ENCODE assay signal across 21 cellular contexts in the genomic region with DNA sequence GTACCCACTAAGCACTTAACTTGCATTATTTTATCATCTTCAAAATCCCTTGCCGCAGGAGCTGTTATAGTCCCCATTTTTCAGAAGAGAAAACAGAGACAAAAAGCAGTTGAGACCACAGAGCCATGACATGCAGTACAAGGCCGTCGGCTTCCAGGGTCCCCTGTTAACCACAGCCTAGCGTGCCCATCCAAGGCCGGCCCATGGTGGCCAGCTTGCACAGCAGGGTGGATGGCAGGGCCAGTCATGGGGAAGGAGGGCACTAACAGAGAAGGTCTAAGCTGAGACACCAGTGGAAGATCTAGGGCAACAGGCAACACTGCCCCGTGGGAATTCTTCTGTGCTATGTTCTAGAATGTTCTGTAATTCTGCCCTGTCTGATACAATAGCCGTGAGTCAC.
DNase-seq lines count a peak whose midpoint lies in the region; ATAC-seq and TF ChIP-seq lines count a peak whose summit lies in the region.
"Had no signal": no experiment of that assay in that cellular context is flagged by ENCODE, and none has a peak within 500 bp of the region (broad histone marks: within the 10 kb centered on the region; RNA-seq: fewer than 3 reads in every experiment).

No MANE protein-coding gene starts in this region.

- POLR2A ChIA-PET in activated B cell treated with CpG ODN at 0.5 μM for 24 hours (lab: Charles Lee), result interaction anchor here (1.5 to 3.2 kb wide), 4 partner anchors 11 to 56 kb away, joined by 4 to 15 read pairs (median 6); no protein-coding TSS in a partner anchor

- H3K9me3 Mint-ChIP-seq in activated CD8-positive, alpha-beta memory T cell treated with anti-CD3 and anti-CD28 coated beads, Interleukin-2, amount 10 ng/mL, durations not matched to agents 7 days and 5 days (ENCODE audit: low read depth), result no peaks in the 10 kb centered on the region
- no peaks in the 10 kb centered on the region for H3K9me3 Mint-ChIP-seq in activated B cell treated with CpG ODN at 0.5 μM for 24 hours
- no peaks in the 10 kb centered on the region for H3K9me3 Mint-ChIP-seq in stimulated activated effector memory CD8-positive, alpha-beta T cell treated with anti-CD3 and anti-CD28 coated beads, Interleukin-12 subunit alpha, Interleukin-12 subunit beta, amount 100 ng/mL, for 72 hours
- H3K9me3 Mint-ChIP-seq: activated T-helper 2 cell treated with anti-CD3 and anti-CD28 coated beads, Interferon-gamma antibody, Interleukin-2, Interleukin-4, amounts not matched to agents 10 μg/mL and 5 μg/mL and 100 μg/mL, durations not matched to agents 14 hours and 24 hours and 36 hours; H9 had no signal

- peak overlapping the region; percentile 74 for H3K4me3 Mint-ChIP-seq in activated CD8-positive, alpha-beta memory T cell treated with anti-CD3 and anti-CD28 coated beads, Interleukin-2, amount 10 ng/mL, durations not matched to agents 7 days and 5 days
- H3K4me3 Mint-ChIP-seq in activated B cell treated with CpG ODN at 0.5 μM for 24 hours, result no peak overlapping the region
- H3K4me3 Mint-ChIP-seq in stimulated activated effector memory CD8-positive, alpha-beta T cell treated with anti-CD3 and anti-CD28 coated beads, Interleukin-12 subunit alpha, Interleukin-12 subunit beta, amount 100 ng/mL, for 72 hours, result peak overlapping the region; percentile 95
- H3K4me3 Mint-ChIP-seq: H9 had no signal

- peak overlapping the region in 43 of 59 donors; percentile 8 to 87 (median 64) for H3K27ac ChIP-seq in dorsolateral prefrontal cortex
- H3K27ac ChIP-seq: A549, hepatocyte, right atrium auricular region, testis had no signal

- no peak for DNase-seq in activated CD8-positive, alpha-beta memory T cell treated with anti-CD3 and anti-CD28 coated beads, Interleukin-2, amount 10 ng/mL, durations not matched to agents 7 days and 5 days
- DNase-seq in activated CD8-positive, alpha-beta memory T cell treated with anti-CD3 and anti-CD28 coated beads, Interleukin-2, amount 50 U/mL, for 4 hours, result no peak
- DNase-seq in activated B cell treated with CpG ODN at 0.5 μM for 24 hours, result no peak
- peak in 2 of 10 donors; percentile 2 to 15 for DNase-seq in dorsolateral prefrontal cortex
- DNase-seq in stimulated activated effector memory CD8-positive, alpha-beta T cell treated with anti-CD3 and anti-CD28 coated beads, Interleukin-12 subunit alpha, Interleukin-12 subunit beta, amount 100 ng/mL, for 72 hours (ENCODE audit: low spot score in 2 of 2), result no peak
- no peak for DNase-seq in amygdala (lab: John Stamatoyannopoulos, UW)
- no peak for DNase-seq in ecto neural progenitor cell (ENCODE audit: low spot score)
- DNase-seq: activated CD4-positive, alpha-beta T cell treated with anti-CD3 and anti-CD28 coated beads, Interleukin-2, amount 50 U/mL, for 4 hours; BE2C; DMS 273 treated with DMSO at 0.1 percent for 48 hours; H9; NCI-H187; NCI-H69; occipital lobe; stimulated activated CD4-positive, alpha-beta T cell treated with anti-CD3 and anti-CD28 coated beads, Interleukin-15, amount 100 ng/mL, for 24 hours; testis had no signal

- intact Hi-C loops in activated B cell treated with CpG ODN at 0.5 μM for 24 hours (cut with micrococcal nuclease), result no loop called here
- intact Hi-C loops in dorsolateral prefrontal cortex (cut with DNase I), result no loop called here

- H3K4me1 Mint-ChIP-seq in activated CD8-positive, alpha-beta memory T cell treated with anti-CD3 and anti-CD28 coated beads, Interleukin-2, amount 10 ng/mL, durations not matched to agents 7 days and 5 days, result peaks cover 65% of the 10 kb centered on the region
- peaks cover 29% of the 10 kb centered on the region for H3K4me1 Mint-ChIP-seq in activated B cell treated with CpG ODN at 0.5 μM for 24 hours
- peaks cover 54% of the 10 kb centered on the region for H3K4me1 Mint-ChIP-seq in stimulated activated effector memory CD8-positive, alpha-beta T cell treated with anti-CD3 and anti-CD28 coated beads, Interleukin-12 subunit alpha, Interleukin-12 subunit beta, amount 100 ng/mL, for 72 hours

- H3K27ac Mint-ChIP-seq in activated CD8-positive, alpha-beta memory T cell treated with anti-CD3 and anti-CD28 coated beads, Interleukin-2, amount 10 ng/mL, durations not matched to agents 7 days and 5 days, result peak overlapping the region; percentile 87
- H3K27ac Mint-ChIP-seq in activated B cell treated with CpG ODN at 0.5 μM for 24 hours, result peak overlapping the region; percentile 33
- peak overlapping the region; percentile 99 for H3K27ac Mint-ChIP-seq in stimulated activated effector memory CD8-positive, alpha-beta T cell treated with anti-CD3 and anti-CD28 coated beads, Interleukin-12 subunit alpha, Interleukin-12 subunit beta, amount 100 ng/mL, for 72 hours

- CTCF ChIA-PET in activated CD8-positive, alpha-beta memory T cell treated with anti-CD3 and anti-CD28 coated beads, Interleukin-2, amount 10 ng/mL, durations not matched to agents 7 days and 5 days (lab: Charles Lee), result interaction anchor here (1.2 to 2.2 kb wide), 6 partner anchors 8 to 55 kb away, joined by 3 to 18 read pairs (median 3); no protein-coding TSS in a partner anchor
- CTCF ChIA-PET in activated B cell treated with CpG ODN at 0.5 μM for 24 hours (lab: Charles Lee), result no interaction called here

- no peaks in the 10 kb centered on the region for H3K27me3 Mint-ChIP-seq in activated CD8-positive, alpha-beta memory T cell treated with anti-CD3 and anti-CD28 coated beads, Interleukin-2, amount 10 ng/mL, durations not matched to agents 7 days and 5 days
- H3K27me3 Mint-ChIP-seq in activated B cell treated with CpG ODN at 0.5 μM for 24 hours, result peaks cover 80% of the 10 kb centered on the region

- peaks cover 5% of the 10 kb centered on the region for H3K36me3 Mint-ChIP-seq in activated CD8-positive, alpha-beta memory T cell treated with anti-CD3 and anti-CD28 coated beads, Interleukin-2, amount 10 ng/mL, durations not matched to agents 7 days and 5 days
- no peaks in the 10 kb centered on the region for H3K36me3 Mint-ChIP-seq in activated B cell treated with CpG ODN at 0.5 μM for 24 hours (ENCODE audit: low read depth)
- peaks cover 32% of the 10 kb centered on the region for H3K36me3 Mint-ChIP-seq in stimulated activated effector memory CD8-positive, alpha-beta T cell treated with anti-CD3 and anti-CD28 coated beads, Interleukin-12 subunit alpha, Interleukin-12 subunit beta, amount 100 ng/mL, for 72 hours

- peaks cover 0 to 6% (median 0%) of the 10 kb centered on the region in 45 donors for H3K27me3 ChIP-seq in dorsolateral prefrontal cortex
- H3K27me3 ChIP-seq: BE2C, hepatocyte, right atrium auricular region, testis had no signal

- H3K4me3 ChIP-seq in dorsolateral prefrontal cortex, result peak overlapping the region in 2 of 59 donors; percentile 29 to 47
- H3K4me3 ChIP-seq: A549, hepatocyte, testis had no signal

- TF ChIP-seq CTCF in activated B cell treated with CpG ODN at 0.5 μM for 24 hours (IDR thresholded peaks at IDR 0.05) (no peak), dorsolateral prefrontal cortex (IDR thresholded peaks at IDR 0.05 in 54 of 56, conservative IDR thresholded peaks at IDR 0.05 in 2 of 56; ENCODE audit: low read depth in 1 of 56, partially characterized antibody in 56 of 56) (no peak)

- no peak for ATAC-seq in activated CD8-positive, alpha-beta memory T cell treated with anti-CD3 and anti-CD28 coated beads, Interleukin-2, amount 10 ng/mL, durations not matched to agents 7 days and 5 days
- ATAC-seq in activated B cell treated with CpG ODN at 0.5 μM for 24 hours (ENCODE audit: low read depth) (no peak), GM18520 (IDR thresholded peaks at IDR 0.05; ENCODE audit: unreplicated experiment) (no peak)
- no peak for ATAC-seq in stimulated activated effector memory CD8-positive, alpha-beta T cell treated with anti-CD3 and anti-CD28 coated beads, Interleukin-12 subunit alpha, Interleukin-12 subunit beta, amount 100 ng/mL, for 72 hours
- ATAC-seq: A549 had no signal

Comparison
In these comparisons a context has a peak if more than half of its experiments do, and no peak if none do; other contexts are left out.
1. H3K27ac Mint-ChIP-seq: peak in every context shown above with its lines; median percentile 99 in stimulated activated effector memory CD8-positive, alpha-beta T cell treated with anti-CD3 and anti-CD28 coated beads, Interleukin-12 subunit alpha, Interleukin-12 subunit beta, amount 100 ng/mL, for 72 hours; 87 in activated CD8-positive, alpha-beta memory T cell treated with anti-CD3 and anti-CD28 coated beads, Interleukin-2, amount 10 ng/mL, durations not matched to agents 7 days and 5 days; 33 in activated B cell treated with CpG ODN at 0.5 μM for 24 hours.